26 cellular contexts compared by ENCODE assay signal in the genomic region with DNA sequence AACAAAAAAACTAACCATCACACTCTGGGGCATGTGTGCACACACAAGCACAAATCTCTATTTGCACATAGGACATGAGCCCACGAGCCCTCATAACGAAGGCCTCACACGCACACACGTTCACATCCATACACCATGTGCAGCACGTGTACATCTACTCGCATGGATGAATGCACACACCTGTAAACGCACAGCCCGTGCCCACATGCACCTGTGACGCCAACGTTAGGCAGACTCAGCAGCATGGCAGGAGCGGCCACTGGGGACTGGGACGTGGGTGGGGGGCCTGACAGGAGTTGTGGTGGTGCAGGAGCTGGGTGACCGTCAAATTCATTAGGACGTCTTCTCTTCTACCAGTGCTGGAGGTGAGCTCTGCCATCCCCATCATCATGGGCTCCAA. TPM values are rescaled to one million over a fixed set of nuclear protein-coding genes. Genes with fewer than 3 reads are reported as not detected.
DNase-seq lines count a peak whose midpoint lies in the region; ATAC-seq, FAIRE-seq and TF ChIP-seq lines count a peak whose summit lies in the region.
"Had no signal": no experiment of that assay in that cellular context is flagged by ENCODE, and none has a peak within 500 bp of the region (broad histone marks: within the 10 kb centered on the region; RNA-seq: fewer than 3 reads in every experiment).

No MANE protein-coding gene starts in this region.

- H4K20me1 ChIP-seq in HepG2 (ENCODE audit: insufficient read depth, low read length), result no peaks in the 10 kb centered on the region

- TF ChIP-seq CTCF in HepG2 (CRISPR knock-in tag; IDR thresholded peaks at IDR 0.05) (no peak), right lobe of liver (IDR thresholded peaks at IDR 0.05) (no peak), RWPE1 (conservative IDR thresholded peaks at IDR 0.05; ENCODE audit: low read depth) (no peak), kidney (IDR thresholded peaks at IDR 0.05; ENCODE audit: borderline replicate concordance, extremely low read depth, insufficient read depth) (no peak), gastroesophageal sphincter (IDR thresholded peaks at IDR 0.05) (no peak), endothelial cell (IDR thresholded peaks at IDR 0.05; ENCODE audit: unreplicated experiment) (no peak)

- DNase-seq in HepG2 (ENCODE audit: low spot score), result no peak
- DNase-seq in right lobe of liver, result no peak
- DNase-seq in RWPE1 (ENCODE audit: low spot score), result no peak
- DNase-seq in kidney, result no peak
- no peak for DNase-seq in effector memory CD4-positive, alpha-beta T cell
- DNase-seq in endothelial cell (ENCODE audit: low spot score), result no peak
- DNase-seq: AML-193, DND-41, GOT3, MG63, NCI-H1048, NCI-H1436, NCI-H1930, Peyer's patch had no signal

- no peak overlapping the region for H3K4me3 Mint-ChIP-seq in endothelial cell (ENCODE audit: unreplicated experiment)

- no peak for TF ChIP-seq POLR2A in HepG2 (IDR thresholded peaks at IDR 0.05; ENCODE audit: insufficient read depth in 1 of 2, low read depth in 2 of 2, low read length in 2 of 2)
- TF ChIP-seq POLR2A in right lobe of liver (IDR thresholded peaks at IDR 0.05), result no peak
- no peak for TF ChIP-seq POLR2A in gastroesophageal sphincter (IDR thresholded peaks at IDR 0.05)

- no peak overlapping the region for H3K4me2 ChIP-seq in HepG2 (ENCODE audit: low read depth, low read length)

- peaks cover 9% of the 10 kb centered on the region for H3K27me3 Mint-ChIP-seq in endothelial cell (ENCODE audit: unreplicated experiment)

- H3K27ac ChIP-seq in HepG2 (ENCODE audit: extremely low read length, insufficient read depth, low read length) (no peak overlapping the region), right lobe of liver (no peak overlapping the region), RWPE1 (peak overlapping the region; percentile 99), kidney (ENCODE audit: low read depth in 2 of 2, low read length in 2 of 2) (no peak overlapping the region), gastroesophageal sphincter (no peak overlapping the region)
- no peak overlapping the region for H3K27ac ChIP-seq in effector memory CD4-positive, alpha-beta T cell (ENCODE audit: insufficient read depth, low read length, poor library complexity, severe bottlenecking)
- H3K27ac ChIP-seq: SJSA1 had no signal

- H3K79me2 ChIP-seq in HepG2 (ENCODE audit: insufficient read depth, low read length), result no peaks in the 10 kb centered on the region

- no peak overlapping the region for H3K27ac Mint-ChIP-seq in endothelial cell (ENCODE audit: unreplicated experiment)

- H3K36me3 ChIP-seq in HepG2 (replicated peaks in 1 of 2; ENCODE audit: control insufficient read depth in 1 of 2, insufficient read depth in 2 of 2, low read length in 2 of 2) (no peaks in the 10 kb centered on the region), right lobe of liver (no peaks in the 10 kb centered on the region), kidney (ENCODE audit: control insufficient read depth in 1 of 2, insufficient read depth in 2 of 2, low read length in 2 of 2) (peaks cover 2 to 4% of the 10 kb centered on the region in 2 donors), gastroesophageal sphincter (no peaks in the 10 kb centered on the region)
- H3K36me3 ChIP-seq in effector memory CD4-positive, alpha-beta T cell (ENCODE audit: control insufficient read depth, insufficient read depth, low read length), result no peaks in the 10 kb centered on the region
- H3K36me3 ChIP-seq: MG63, Peyer's patch, SJSA1 had no signal

- H3K27me3 ChIP-seq in HepG2 (ENCODE audit: control insufficient read depth in 1 of 2, insufficient read depth in 2 of 2, low read length in 2 of 2) (peaks cover 10 to 29% of the 10 kb centered on the region in 2 experiments; a peak in 4 of 5 replicates), right lobe of liver (no peaks in the 10 kb centered on the region), gastroesophageal sphincter (peaks cover 51% of the 10 kb centered on the region)
- no peaks in the 10 kb centered on the region for H3K27me3 ChIP-seq in effector memory CD4-positive, alpha-beta T cell (replicated peaks; ENCODE audit: control insufficient read depth, insufficient read depth, low read length, poor library complexity, severe bottlenecking)
- H3K27me3 ChIP-seq: MG63, Peyer's patch had no signal

- in situ Hi-C loops in HepG2 (cut with HindIII; ENCODE audit: extremely low pct_ligation_motif_present, low pct_unique_long_range_greater_than_20kb), result loop anchor here (5.0 kb wide), 1 partner anchor 70 kb away; no protein-coding TSS in a partner anchor

- TF ChIP-seq RAD21 in HepG2 (CRISPR knock-in tag; IDR thresholded peaks at IDR 0.05), result no peak

- peaks cover 35% of the 10 kb centered on the region for H3K4me1 Mint-ChIP-seq in endothelial cell (ENCODE audit: unreplicated experiment)

- POLR2A ChIA-PET in HepG2 (lab: Yijun Ruan, JAX) (interaction anchor here (1.3 to 7.3 kb wide), 3 partner anchors 9 to 60 kb away, joined by 3 to 79 read pairs (median 4); no protein-coding TSS in a partner anchor), RWPE1 (lab: Yijun Ruan, JAX; ENCODE audit: low non-redundant PET) (no interaction called here)

- H3K9ac ChIP-seq in HepG2 (ENCODE audit: insufficient read depth, low read depth, low read length) (no peak overlapping the region), kidney (ENCODE audit: low read length in 2 of 2) (no peak overlapping the region)

- CTCF ChIA-PET in HepG2 (lab: Yijun Ruan, JAX; ENCODE audit: low intra/inter-chr PET ratio, low total read pairs) (no interaction called here), RWPE1 (lab: Yijun Ruan, JAX) (interaction anchor here (1.2 kb wide), 1 partner anchor 21 kb away, joined by 3 read pairs; no protein-coding TSS in a partner anchor)

- BruUV-seq in HepG2 (replicated peaks; lab: Mats Ljungman, UMichigan), result no TSS peak

- H3K4me1 ChIP-seq in HepG2 (ENCODE audit: insufficient read depth, low read length) (peaks cover 57% of the 10 kb centered on the region), right lobe of liver (peaks cover 0 to 6% (median 3%) of the 10 kb centered on the region in 4 donors), kidney (ENCODE audit: control insufficient read depth in 1 of 2, insufficient read depth in 1 of 2, low read depth in 1 of 2, low read length in 2 of 2) (peaks cover 0 to 18% of the 10 kb centered on the region in 2 donors), gastroesophageal sphincter (peaks cover 0 to 22% (median 5%) of the 10 kb centered on the region in 3 donors)
- H3K4me1 ChIP-seq in effector memory CD4-positive, alpha-beta T cell (ENCODE audit: control insufficient read depth, insufficient read depth, low read length, poor library complexity, severe bottlenecking), result peaks cover 45% of the 10 kb centered on the region

- ATAC-seq in HepG2 (no peak), right lobe of liver (no peak), gastroesophageal sphincter (no peak), HG02642 (IDR thresholded peaks at IDR 0.05; ENCODE audit: poor library complexity, unreplicated experiment) (no peak)
- ATAC-seq: HCT116 had no signal

- intact Hi-C loops in HepG2 (cut with micrococcal nuclease; ENCODE audit: unreplicated experiment) (no loop called here), right lobe of liver (cut with DNase I) (loop anchor here in 1 of 2 donors (10.0 kb wide), 1 partner anchor 73 kb away; the partner anchor contains the start of gene MXD3), kidney (cut with DNase I) (no loop called here)

- FAIRE-seq in HepG2 (lab: Jason Lieb, UNC) (no peak), kidney (lab: Jason Lieb, UNC) (no peak)
- FAIRE-seq: GM18507 had no signal

- H3K36me3 Mint-ChIP-seq in endothelial cell (ENCODE audit: low read depth, unreplicated experiment), result no peaks in the 10 kb centered on the region

- WGBS in HepG2 (ENCODE audit: low lambda C conversion rate), result 40% methylated on average over 8 of the region's 14 CpGs
- WGBS in right lobe of liver (ENCODE audit: insufficient coverage, low coverage, low lambda C conversion rate, missing lambda C conversion rate), result 66% methylated on average over 10 of the region's 14 CpGs
- 76 to 88% methylated on average over 6 of the region's 14 CpGs for WGBS in gastroesophageal sphincter (ENCODE audit: low coverage in 1 of 2), 2 donors

- H3K4me3 ChIP-seq in HepG2 (replicated peaks in 1 of 3; ENCODE audit: insufficient read depth in 1 of 3, low read depth in 2 of 3, low read length in 3 of 3) (no peak overlapping the region), right lobe of liver (no peak overlapping the region), kidney (ENCODE audit: low read length in 2 of 2) (peak overlapping the region; percentile 42 to 70), gastroesophageal sphincter (no peak overlapping the region)
- H3K4me3 ChIP-seq in effector memory CD4-positive, alpha-beta T cell (ENCODE audit: insufficient read depth, low read depth, low read length, poor library complexity, severe bottlenecking), result no peak overlapping the region
- H3K4me3 ChIP-seq: MG63, Peyer's patch, SJSA1 had no signal

- H3K9me3 Mint-ChIP-seq in endothelial cell (ENCODE audit: unreplicated experiment), result no peaks in the 10 kb centered on the region

- no peak overlapping the region for H2AFZ ChIP-seq in HepG2 (ENCODE audit: low read length)

- no peaks in the 10 kb centered on the region for H3K9me3 ChIP-seq in HepG2 (ENCODE audit: low read length)
- no peaks in the 10 kb centered on the region for H3K9me3 ChIP-seq in right lobe of liver
- H3K9me3 ChIP-seq in kidney (ENCODE audit: control insufficient read depth in 1 of 2, low read length in 2 of 2), result no peaks in the 10 kb centered on the region
- H3K9me3 ChIP-seq in gastroesophageal sphincter, result no peaks in the 10 kb centered on the region
- H3K9me3 ChIP-seq in effector memory CD4-positive, alpha-beta T cell (ENCODE audit: control insufficient read depth, low read length), result no peaks in the 10 kb centered on the region
- H3K9me3 ChIP-seq: Caco-2, MG63, Peyer's patch, SJSA1 had no signal

- TF ChIP-seq EP300 in HepG2 (IDR thresholded peaks at IDR 0.05; ENCODE audit: low read depth in 2 of 2, low read length in 2 of 2), result no peak
- no peak for TF ChIP-seq EP300 in HepG2 (CRISPR knock-in tag; IDR thresholded peaks at IDR 0.05; ENCODE audit: borderline replicate concordance)
- no peak for TF ChIP-seq EP300 in gastroesophageal sphincter (IDR thresholded peaks at IDR 0.05)

RNA-seq across cellular contexts. Expression of gene SLC34A1, which starts 3.2 kb away (rescaled TPM):
- total RNA-seq in HepG2 (2016; rRNA removed; fragmentation: Illumina TruSeq; extraction: Trizol) (0.20 TPM in 1 of 2 replicates, not detected in the other), right lobe of liver (1 to 10 TPM in 3 of 6 experiments, under 1 TPM in 2, not detected in 1; 0.12 to 5.3 (median 1.6) TPM), kidney (0.91 TPM), gastroesophageal sphincter (under 1 TPM in 1 of 4 donors, not detected in 3; 0.12 TPM), endothelial cell (ENCODE audit: unreplicated experiment) (not detected)
- total RNA-seq in HepG2 (2016; cell fraction: cytosol; rRNA removed; fragmentation: Illumina TruSeq; extraction: Trizol; ENCODE audit: low read depth), result not detected in 2 replicates
- not detected in 2 replicates for total RNA-seq in HepG2 (2016; cell fraction: insoluble cytoplasmic fraction; rRNA removed; fragmentation: Illumina TruSeq; extraction: Trizol)
- total RNA-seq in HepG2 (2016; cell fraction: membrane; rRNA removed; fragmentation: Illumina TruSeq; extraction: Trizol), result not detected in 2 replicates
- total RNA-seq in HepG2 (2016; cell fraction: nucleus; rRNA removed; fragmentation: Illumina TruSeq; extraction: Trizol), result not detected in 2 replicates
- polyA plus RNA-seq in HepG2 (2011; rRNA removed) (0.03 TPM in 2 replicates), kidney (ENCODE audit: insufficient read depth, low read depth, low replicate concordance) (211 TPM)
- 0.03 TPM in 1 of 2 replicates, not detected in the other for polyA plus RNA-seq in HepG2 (2011; cell fraction: cytosol; rRNA removed)
- polyA plus RNA-seq in HepG2 (2011; cell fraction: nucleus; rRNA removed), result 0.21 and 0.24 TPM in 2 replicates
- not detected in 2 replicates for polyA plus RNA-seq in HepG2 (2012)
- not detected in 2 replicates for polyA plus RNA-seq in HepG2 (2016; cell fraction: cytosol; fragmentation: Illumina TruSeq; extraction: Trizol; ENCODE audit: low read depth)
- polyA plus RNA-seq in HepG2 (2016; cell fraction: insoluble cytoplasmic fraction; fragmentation: Illumina TruSeq; extraction: Trizol; ENCODE audit: low read depth), result not detected in 2 replicates
- not detected in 2 replicates for polyA plus RNA-seq in HepG2 (2016; cell fraction: membrane; fragmentation: Illumina TruSeq; extraction: Trizol; ENCODE audit: low read depth)
- not detected in 2 replicates for polyA plus RNA-seq in HepG2 (2016; cell fraction: nucleus; fragmentation: Illumina TruSeq; extraction: Trizol; ENCODE audit: insufficient read depth, low read depth)
- not detected in 2 replicates for polyA minus RNA-seq in HepG2 (2011; rRNA and poly(A)+ RNA removed; ENCODE audit: low replicate concordance)
- polyA minus RNA-seq in HepG2 (2011; cell fraction: cytosol; rRNA and poly(A)+ RNA removed), result 1.4 TPM in 1 of 2 replicates, not detected in the other
- polyA minus RNA-seq in HepG2 (2011; cell fraction: nucleus; rRNA and poly(A)+ RNA removed), result not detected in 2 replicates
- total RNA-seq: Caco-2; G401; LHCN-M2; NCI-H460; SJSA1; T-helper 1 cell treated with Interleukin-12 subunit alpha and Interleukin-12 subunit beta and Interleukin-4 antibody, amounts not matched to agents 30 ng/mL and 1 ng/mL, for 36 hours had no signal
- polyA plus RNA-seq: AG04450 had no signal

RNA-seq across cellular contexts. Expression of gene PFN3, which starts 13.1 kb away (rescaled TPM):
- total RNA-seq in HepG2 (2016; rRNA removed; fragmentation: Illumina TruSeq; extraction: Trizol) (not detected in 2 replicates), right lobe of liver (not detected), kidney (not detected), gastroesophageal sphincter (not detected), endothelial cell (ENCODE audit: unreplicated experiment) (not detected)
- not detected in 2 replicates for total RNA-seq in HepG2 (2016; cell fraction: cytosol; rRNA removed; fragmentation: Illumina TruSeq; extraction: Trizol; ENCODE audit: low read depth)
- total RNA-seq in HepG2 (2016; cell fraction: insoluble cytoplasmic fraction; rRNA removed; fragmentation: Illumina TruSeq; extraction: Trizol), result not detected in 2 replicates
- total RNA-seq in HepG2 (2016; cell fraction: membrane; rRNA removed; fragmentation: Illumina TruSeq; extraction: Trizol), result not detected in 2 replicates
- not detected in 2 replicates for total RNA-seq in HepG2 (2016; cell fraction: nucleus; rRNA removed; fragmentation: Illumina TruSeq; extraction: Trizol)
- polyA plus RNA-seq in HepG2 (2011; rRNA removed) (not detected in 2 replicates), kidney (ENCODE audit: insufficient read depth, low read depth, low replicate concordance) (not detected)
- polyA plus RNA-seq in HepG2 (2011; cell fraction: cytosol; rRNA removed), result not detected in 2 replicates
- not detected in 2 replicates for polyA plus RNA-seq in HepG2 (2011; cell fraction: nucleus; rRNA removed)
- not detected in 2 replicates for polyA plus RNA-seq in HepG2 (2012)
- polyA plus RNA-seq in HepG2 (2016; cell fraction: cytosol; fragmentation: Illumina TruSeq; extraction: Trizol; ENCODE audit: low read depth), result not detected in 2 replicates
- polyA plus RNA-seq in HepG2 (2016; cell fraction: insoluble cytoplasmic fraction; fragmentation: Illumina TruSeq; extraction: Trizol; ENCODE audit: low read depth), result not detected in 2 replicates
- polyA plus RNA-seq in HepG2 (2016; cell fraction: membrane; fragmentation: Illumina TruSeq; extraction: Trizol; ENCODE audit: low read depth), result not detected in 2 replicates
- polyA plus RNA-seq in HepG2 (2016; cell fraction: nucleus; fragmentation: Illumina TruSeq; extraction: Trizol; ENCODE audit: insufficient read depth, low read depth), result not detected in 2 replicates
- not detected in 2 replicates for polyA minus RNA-seq in HepG2 (2011; rRNA and poly(A)+ RNA removed; ENCODE audit: low replicate concordance)
- not detected in 2 replicates for polyA minus RNA-seq in HepG2 (2011; cell fraction: cytosol; rRNA and poly(A)+ RNA removed)
- not detected in 2 replicates for polyA minus RNA-seq in HepG2 (2011; cell fraction: nucleus; rRNA and poly(A)+ RNA removed)
- total RNA-seq: A172; Caco-2; G401; LHCN-M2; NCI-H460; Peyer's patch; SJSA1; T-helper 1 cell treated with Interleukin-12 subunit alpha and Interleukin-12 subunit beta and Interleukin-4 antibody, amounts not matched to agents 30 ng/mL and 1 ng/mL, for 36 hours had no signal
- polyA plus RNA-seq: AG04450 had no signal

RNA-seq across cellular contexts. Expression of gene F12, which starts 22.0 kb away (rescaled TPM):
- 1.3 and 3.0 TPM in 2 replicates for total RNA-seq in HepG2 (2016; rRNA removed; fragmentation: Illumina TruSeq; extraction: Trizol)
- total RNA-seq in HepG2 (2016; cell fraction: cytosol; rRNA removed; fragmentation: Illumina TruSeq; extraction: Trizol; ENCODE audit: low read depth), result 1.9 and 3.1 TPM in 2 replicates
- 1.4 and 3.6 TPM in 2 replicates for total RNA-seq in HepG2 (2016; cell fraction: insoluble cytoplasmic fraction; rRNA removed; fragmentation: Illumina TruSeq; extraction: Trizol)
- total RNA-seq in HepG2 (2016; cell fraction: membrane; rRNA removed; fragmentation: Illumina TruSeq; extraction: Trizol), result 2.4 and 3.3 TPM in 2 replicates
- total RNA-seq in HepG2 (2016; cell fraction: nucleus; rRNA removed; fragmentation: Illumina TruSeq; extraction: Trizol), result 2.3 and 3.0 TPM in 2 replicates
- polyA plus RNA-seq in HepG2 (2011; rRNA removed), result 2.5 and 3.1 TPM in 2 replicates
- 1.5 and 3.0 TPM in 2 replicates for polyA plus RNA-seq in HepG2 (2011; cell fraction: cytosol; rRNA removed)
- 27.2 and 32.3 TPM in 2 replicates for polyA plus RNA-seq in HepG2 (2011; cell fraction: nucleus; rRNA removed)
- polyA plus RNA-seq in HepG2 (2012), result 3.6 and 10.3 TPM in 2 replicates
- 3.7 and 5.9 TPM in 2 replicates for polyA plus RNA-seq in HepG2 (2016; cell fraction: cytosol; fragmentation: Illumina TruSeq; extraction: Trizol; ENCODE audit: low read depth)
- 1.6 and 2.3 TPM in 2 replicates for polyA plus RNA-seq in HepG2 (2016; cell fraction: insoluble cytoplasmic fraction; fragmentation: Illumina TruSeq; extraction: Trizol; ENCODE audit: low read depth)
- 3.4 and 5.0 TPM in 2 replicates for polyA plus RNA-seq in HepG2 (2016; cell fraction: membrane; fragmentation: Illumina TruSeq; extraction: Trizol; ENCODE audit: low read depth)
- 6.6 and 9.9 TPM in 2 replicates for polyA plus RNA-seq in HepG2 (2016; cell fraction: nucleus; fragmentation: Illumina TruSeq; extraction: Trizol; ENCODE audit: insufficient read depth, low read depth)
- polyA minus RNA-seq in HepG2 (2011; rRNA and poly(A)+ RNA removed; ENCODE audit: low replicate concordance), result 2.5 and 2.6 TPM in 2 replicates
- polyA minus RNA-seq in HepG2 (2011; cell fraction: cytosol; rRNA and poly(A)+ RNA removed), result 0.30 and 1.2 TPM in 2 replicates
- polyA minus RNA-seq in HepG2 (2011; cell fraction: nucleus; rRNA and poly(A)+ RNA removed), result 1.0 and 1.7 TPM in 2 replicates
- total RNA-seq in right lobe of liver, result 100 to 1,000 TPM; 236 to 518 (median 365) TPM
- total RNA-seq in kidney, result 4.2 TPM
- 3.1 TPM for polyA plus RNA-seq in kidney (ENCODE audit: insufficient read depth, low read depth, low replicate concordance)
- total RNA-seq in gastroesophageal sphincter, result under 1 TPM in 2 of 4 donors, not detected in 2; 0.27 to 0.89 TPM
- total RNA-seq in endothelial cell (ENCODE audit: unreplicated experiment), result 1.4 TPM

RNA-seq across cellular contexts. Expression of gene RGS14, which starts 29.7 kb away (rescaled TPM):
- total RNA-seq in HepG2 (2016; rRNA removed; fragmentation: Illumina TruSeq; extraction: Trizol), result 10.7 and 11.1 TPM in 2 replicates
- 15.3 and 15.8 TPM in 2 replicates for total RNA-seq in HepG2 (2016; cell fraction: cytosol; rRNA removed; fragmentation: Illumina TruSeq; extraction: Trizol; ENCODE audit: low read depth)
- 7.2 and 12.8 TPM in 2 replicates for total RNA-seq in HepG2 (2016; cell fraction: insoluble cytoplasmic fraction; rRNA removed; fragmentation: Illumina TruSeq; extraction: Trizol)
- 15.5 and 16.6 TPM in 2 replicates for total RNA-seq in HepG2 (2016; cell fraction: membrane; rRNA removed; fragmentation: Illumina TruSeq; extraction: Trizol)
- total RNA-seq in HepG2 (2016; cell fraction: nucleus; rRNA removed; fragmentation: Illumina TruSeq; extraction: Trizol), result 7.6 and 9.6 TPM in 2 replicates
- polyA plus RNA-seq in HepG2 (2011; rRNA removed), result 17.2 and 27.9 TPM in 2 replicates
- 20.3 and 35.1 TPM in 2 replicates for polyA plus RNA-seq in HepG2 (2011; cell fraction: cytosol; rRNA removed)
- polyA plus RNA-seq in HepG2 (2011; cell fraction: nucleus; rRNA removed), result 48.0 and 49.7 TPM in 2 replicates
- polyA plus RNA-seq in HepG2 (2012), result 9.3 and 16.2 TPM in 2 replicates
- 11.0 and 13.5 TPM in 2 replicates for polyA plus RNA-seq in HepG2 (2016; cell fraction: cytosol; fragmentation: Illumina TruSeq; extraction: Trizol; ENCODE audit: low read depth)
- polyA plus RNA-seq in HepG2 (2016; cell fraction: insoluble cytoplasmic fraction; fragmentation: Illumina TruSeq; extraction: Trizol; ENCODE audit: low read depth), result 14.8 and 16.5 TPM in 2 replicates
- 11.0 and 11.4 TPM in 2 replicates for polyA plus RNA-seq in HepG2 (2016; cell fraction: membrane; fragmentation: Illumina TruSeq; extraction: Trizol; ENCODE audit: low read depth)
- polyA plus RNA-seq in HepG2 (2016; cell fraction: nucleus; fragmentation: Illumina TruSeq; extraction: Trizol; ENCODE audit: insufficient read depth, low read depth), result 19.6 TPM in 2 replicates
- polyA minus RNA-seq in HepG2 (2011; rRNA and poly(A)+ RNA removed; ENCODE audit: low replicate concordance), result 0.82 and 20.7 TPM in 2 replicates
- polyA minus RNA-seq in HepG2 (2011; cell fraction: cytosol; rRNA and poly(A)+ RNA removed), result 7.2 and 9.7 TPM in 2 replicates
- 10.6 and 12.8 TPM in 2 replicates for polyA minus RNA-seq in HepG2 (2011; cell fraction: nucleus; rRNA and poly(A)+ RNA removed)
- 10 to 100 TPM; 29.2 to 43.1 (median 35.2) TPM for total RNA-seq in right lobe of liver
- total RNA-seq in kidney, result 28.4 TPM
- polyA plus RNA-seq in kidney (ENCODE audit: insufficient read depth, low read depth, low replicate concordance), result 56.3 TPM
- total RNA-seq in gastroesophageal sphincter, result 10 to 100 TPM in 3 of 4 donors, 1 to 10 TPM in 1; 7.6 to 20.1 (median 13.7) TPM
- total RNA-seq in endothelial cell (ENCODE audit: unreplicated experiment), result 21.8 TPM

RNA-seq across cellular contexts. Expression of gene LMAN2, which starts 35.9 kb away (rescaled TPM):
- total RNA-seq in HepG2 (2016; rRNA removed; fragmentation: Illumina TruSeq; extraction: Trizol) (94.5 and 191 TPM in 2 replicates), right lobe of liver (100 to 1,000 TPM; 103 to 297 (median 160) TPM), kidney (137 TPM), gastroesophageal sphincter (100 to 1,000 TPM in 3 of 4 donors, 10 to 100 TPM in 1; 78.1 to 147 (median 111) TPM), endothelial cell (ENCODE audit: unreplicated experiment) (137 TPM)
- total RNA-seq in HepG2 (2016; cell fraction: cytosol; rRNA removed; fragmentation: Illumina TruSeq; extraction: Trizol; ENCODE audit: low read depth), result 72.5 and 74.4 TPM in 2 replicates
- 86.8 and 210 TPM in 2 replicates for total RNA-seq in HepG2 (2016; cell fraction: insoluble cytoplasmic fraction; rRNA removed; fragmentation: Illumina TruSeq; extraction: Trizol)
- total RNA-seq in HepG2 (2016; cell fraction: membrane; rRNA removed; fragmentation: Illumina TruSeq; extraction: Trizol), result 109 and 128 TPM in 2 replicates
- 152 and 179 TPM in 2 replicates for total RNA-seq in HepG2 (2016; cell fraction: nucleus; rRNA removed; fragmentation: Illumina TruSeq; extraction: Trizol)
- polyA plus RNA-seq in HepG2 (2011; rRNA removed) (193 and 197 TPM in 2 replicates), kidney (ENCODE audit: insufficient read depth, low read depth, low replicate concordance) (190 TPM)
- polyA plus RNA-seq in HepG2 (2011; cell fraction: cytosol; rRNA removed), result 220 and 352 TPM in 2 replicates
- 256 and 281 TPM in 2 replicates for polyA plus RNA-seq in HepG2 (2011; cell fraction: nucleus; rRNA removed)
- 71.8 and 108 TPM in 2 replicates for polyA plus RNA-seq in HepG2 (2012)
- 82.2 and 93.0 TPM in 2 replicates for polyA plus RNA-seq in HepG2 (2016; cell fraction: cytosol; fragmentation: Illumina TruSeq; extraction: Trizol; ENCODE audit: low read depth)
- polyA plus RNA-seq in HepG2 (2016; cell fraction: insoluble cytoplasmic fraction; fragmentation: Illumina TruSeq; extraction: Trizol; ENCODE audit: low read depth), result 90.8 and 112 TPM in 2 replicates
- 103 and 135 TPM in 2 replicates for polyA plus RNA-seq in HepG2 (2016; cell fraction: membrane; fragmentation: Illumina TruSeq; extraction: Trizol; ENCODE audit: low read depth)
- 241 and 283 TPM in 2 replicates for polyA plus RNA-seq in HepG2 (2016; cell fraction: nucleus; fragmentation: Illumina TruSeq; extraction: Trizol; ENCODE audit: insufficient read depth, low read depth)
- polyA minus RNA-seq in HepG2 (2011; rRNA and poly(A)+ RNA removed; ENCODE audit: low replicate concordance), result 353 and 575 TPM in 2 replicates
- polyA minus RNA-seq in HepG2 (2011; cell fraction: cytosol; rRNA and poly(A)+ RNA removed), result 147 and 182 TPM in 2 replicates
- 87.0 and 96.2 TPM in 2 replicates for polyA minus RNA-seq in HepG2 (2011; cell fraction: nucleus; rRNA and poly(A)+ RNA removed)

Comparison
In these comparisons a context has a peak if more than half of its experiments do, and no peak if none do; other contexts are left out.
1. RNA of gene F12, which starts 22.0 kb away (total RNA-seq): 236 to 518 TPM in right lobe of liver; 4.2 TPM in kidney (single experiment), 1.3 to 3.6 TPM in HepG2, 1.4 TPM in endothelial cell (single experiment) and 0.27 to 0.89 TPM in gastroesophageal sphincter; every median in the first group is over 10 times any median in the second.
2. H3K4me3 ChIP-seq: peak in kidney (2 of 2); none in HepG2 (0 of 3), right lobe of liver (0 of 3), gastroesophageal sphincter (0 of 2) and effector memory CD4-positive, alpha-beta T cell (single experiment).